In the genomic region with DNA sequence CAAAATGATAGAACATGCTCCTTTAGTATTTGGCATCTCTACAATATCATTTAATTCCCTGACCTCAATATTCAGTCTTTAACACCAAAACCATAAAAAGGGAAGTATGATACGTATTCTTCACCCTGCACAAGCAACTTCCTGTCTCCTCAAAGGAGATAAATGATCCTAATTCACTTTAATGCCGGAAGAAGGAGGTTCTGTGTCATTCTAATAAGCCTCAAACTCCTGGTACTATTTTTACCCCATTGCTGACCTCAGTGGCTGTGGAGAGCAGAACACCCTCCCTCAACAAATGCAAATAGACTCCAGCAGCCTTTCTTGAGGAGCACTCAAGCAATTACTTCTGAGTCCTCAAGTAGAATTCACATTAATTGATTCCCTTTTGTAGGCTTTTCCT, we compare ENCODE assay signal across 9 cellular contexts.
DNase-seq lines count a peak whose midpoint lies in the region; ATAC-seq, FAIRE-seq and TF ChIP-seq lines count a peak whose summit lies in the region.
"Had no signal": no experiment of that assay in that cellular context is flagged by ENCODE, and none has a peak within 500 bp of the region (broad histone marks: within the 10 kb centered on the region; RNA-seq: fewer than 3 reads in every experiment).

No MANE protein-coding gene starts in this region.

- H3K27me3 Mint-ChIP-seq in WTC11 (ENCODE audit: low read depth), result no peaks in the 10 kb centered on the region

- CTCF ChIA-PET in WTC11 (lab: Charles Lee) (no interaction called here), RWPE1 (lab: Yijun Ruan, JAX) (no interaction called here)

- POLR2A ChIA-PET in WTC11 (lab: Charles Lee) (no interaction called here), RWPE1 (lab: Yijun Ruan, JAX; ENCODE audit: low non-redundant PET) (no interaction called here)

- H3K9me3 Mint-ChIP-seq in WTC11, result peaks cover 3% of the 10 kb centered on the region; the same call in 1 of the 2 replicates
- H3K9me3 Mint-ChIP-seq: activated naive CD4-positive, alpha-beta T cell treated with anti-CD3 and anti-CD28 coated beads, Interleukin-2, amount 50 U/mL, for 24 hours had no signal

- peak; percentile 98 for ATAC-seq in HG03469 (IDR thresholded peaks at IDR 0.05; ENCODE audit: unreplicated experiment)
- peak; percentile 88 for ATAC-seq in WTC11

- H3K36me3 Mint-ChIP-seq in WTC11, result peaks cover 3% of the 10 kb centered on the region; the same call in 1 of the 2 replicates
- H3K36me3 Mint-ChIP-seq: activated naive CD4-positive, alpha-beta T cell treated with anti-CD3 and anti-CD28 coated beads, Interleukin-2, amount 50 U/mL, for 24 hours had no signal

- DNase-seq in EH (ENCODE audit: low read depth), result peak; percentile 2
- peak; percentile 37 for DNase-seq in GM20000 (ENCODE audit: low spot score)
- DNase-seq in WTC11 (ENCODE audit: low spot score), result no peak
- DNase-seq in islet precursor cell, result no peak
- no peak for DNase-seq in RWPE1 (ENCODE audit: low spot score)
- no peak for DNase-seq in HPDE6-E6E7 (ENCODE audit: extremely low spot score)
- no peak for DNase-seq in HTR-8/SVneo (ENCODE audit: insufficient read length, low spot score)

- peak overlapping the region; percentile 37 for H3K4me3 Mint-ChIP-seq in WTC11
- H3K4me3 Mint-ChIP-seq: activated naive CD4-positive, alpha-beta T cell treated with anti-CD3 and anti-CD28 coated beads, Interleukin-2, amount 50 U/mL, for 24 hours had no signal

- no peak overlapping the region for H3K27ac ChIP-seq in RWPE1

- H3K4me1 Mint-ChIP-seq in WTC11, result peaks cover 74% of the 10 kb centered on the region
- H3K4me1 Mint-ChIP-seq: activated naive CD4-positive, alpha-beta T cell treated with anti-CD3 and anti-CD28 coated beads, Interleukin-2, amount 50 U/mL, for 24 hours had no signal

- no peak for FAIRE-seq in HTR-8/SVneo (lab: Jason Lieb, UNC)

- peak overlapping the region; percentile 94 for H3K27ac Mint-ChIP-seq in WTC11
- H3K27ac Mint-ChIP-seq: activated naive CD4-positive, alpha-beta T cell treated with anti-CD3 and anti-CD28 coated beads, Interleukin-2, amount 50 U/mL, for 24 hours had no signal

- no peak for TF ChIP-seq CTCF in GM20000 (IDR thresholded peaks at IDR 0.05; ENCODE audit: extremely low read depth, missing control alignments)
- no peak for TF ChIP-seq CTCF in WTC11 (IDR thresholded peaks at IDR 0.05)
- TF ChIP-seq CTCF in RWPE1 (conservative IDR thresholded peaks at IDR 0.05; ENCODE audit: low read depth), result no peak

TF ChIP-seq in WTC11, 78 proteins besides CTCF, POLR2A, EP300 and RAD21:
- no peak for TF ChIP-seq CREB1 (CRISPR knock-in tag; IDR thresholded peaks at IDR 0.05)
- no peak for TF ChIP-seq NFE2L1 (CRISPR knock-in tag; IDR thresholded peaks at IDR 0.05)
- TF ChIP-seq, protein P1, sequence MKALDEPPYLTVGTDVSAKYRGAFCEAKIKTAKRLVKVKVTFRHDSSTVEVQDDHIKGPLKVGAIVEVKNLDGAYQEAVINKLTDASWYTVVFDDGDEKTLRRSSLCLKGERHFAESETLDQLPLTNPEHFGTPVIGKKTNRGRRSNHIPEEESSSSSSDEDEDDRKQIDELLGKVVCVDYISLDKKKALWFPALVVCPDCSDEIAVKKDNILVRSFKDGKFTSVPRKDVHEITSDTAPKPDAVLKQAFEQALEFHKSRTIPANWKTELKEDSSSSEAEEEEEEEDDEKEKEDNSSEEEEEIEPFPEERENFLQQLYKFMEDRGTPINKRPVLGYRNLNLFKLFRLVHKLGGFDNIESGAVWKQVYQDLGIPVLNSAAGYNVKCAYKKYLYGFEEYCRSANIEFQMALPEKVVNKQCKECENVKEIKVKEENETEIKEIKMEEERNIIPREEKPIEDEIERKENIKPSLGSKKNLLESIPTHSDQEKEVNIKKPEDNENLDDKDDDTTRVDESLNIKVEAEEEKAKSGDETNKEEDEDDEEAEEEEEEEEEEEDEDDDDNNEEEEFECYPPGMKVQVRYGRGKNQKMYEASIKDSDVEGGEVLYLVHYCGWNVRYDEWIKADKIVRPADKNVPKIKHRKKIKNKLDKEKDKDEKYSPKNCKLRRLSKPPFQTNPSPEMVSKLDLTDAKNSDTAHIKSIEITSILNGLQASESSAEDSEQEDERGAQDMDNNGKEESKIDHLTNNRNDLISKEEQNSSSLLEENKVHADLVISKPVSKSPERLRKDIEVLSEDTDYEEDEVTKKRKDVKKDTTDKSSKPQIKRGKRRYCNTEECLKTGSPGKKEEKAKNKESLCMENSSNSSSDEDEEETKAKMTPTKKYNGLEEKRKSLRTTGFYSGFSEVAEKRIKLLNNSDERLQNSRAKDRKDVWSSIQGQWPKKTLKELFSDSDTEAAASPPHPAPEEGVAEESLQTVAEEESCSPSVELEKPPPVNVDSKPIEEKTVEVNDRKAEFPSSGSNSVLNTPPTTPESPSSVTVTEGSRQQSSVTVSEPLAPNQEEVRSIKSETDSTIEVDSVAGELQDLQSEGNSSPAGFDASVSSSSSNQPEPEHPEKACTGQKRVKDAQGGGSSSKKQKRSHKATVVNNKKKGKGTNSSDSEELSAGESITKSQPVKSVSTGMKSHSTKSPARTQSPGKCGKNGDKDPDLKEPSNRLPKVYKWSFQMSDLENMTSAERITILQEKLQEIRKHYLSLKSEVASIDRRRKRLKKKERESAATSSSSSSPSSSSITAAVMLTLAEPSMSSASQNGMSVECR (CRISPR knock-in tag; IDR thresholded peaks at IDR 0.05; ENCODE audit: borderline replicate concordance), result no peak

Comparison
In these comparisons a context has a peak if more than half of its experiments do, and no peak if none do; other contexts are left out.
1. DNase-seq: peak in EH (single experiment) and GM20000 (single experiment); none in WTC11 (single experiment), islet precursor cell (single experiment), RWPE1 (single experiment), HPDE6-E6E7 (single experiment) and HTR-8/SVneo (single experiment).